ENCODE assay signal across 8 cellular contexts in genomic region chr2:1550658-1551316, GRCh38.
DNase-seq lines count a peak whose midpoint lies in the region; ATAC-seq, FAIRE-seq and TF ChIP-seq lines count a peak whose summit lies in the region.

No MANE protein-coding gene starts in this region.

- peak; percentile 77 for ATAC-seq in HG03066 (IDR thresholded peaks at IDR 0.05; ENCODE audit: low read depth, unreplicated experiment)
- peak; percentile 67 to 84 (median 78) for ATAC-seq in psoas muscle

- H3K27me3 Mint-ChIP-seq in activated T-helper 2 cell treated with anti-CD3 and anti-CD28 coated beads, Interferon-gamma antibody, Interleukin-2, Interleukin-4, amounts not matched to agents 10 μg/mL and 5 μg/mL and 100 μg/mL, durations not matched to agents 14 hours and 24 hours and 36 hours (ENCODE audit: low read depth): peaks cover 10% of the 10 kb centered on the region

- no peak overlapping the region for H2AFZ ChIP-seq in PC-9

- POLR2A ChIA-PET in PC-9 (lab: Charles Lee; ENCODE audit: unreplicated experiment): interaction anchor here (0.6 kb wide), 1 partner anchor 50 kb away, joined by 4 read pairs; no protein-coding TSS in a partner anchor

- TF ChIP-seq CTCF in PC-9 (conservative IDR thresholded peaks at IDR 0.05) (peak; percentile 95), psoas muscle (IDR thresholded peaks at IDR 0.05) (peak; percentile 85)

- no peaks in the 10 kb centered on the region for H3K9me3 ChIP-seq in PC-9 (ENCODE audit: insufficient read depth, low read depth)
- H3K9me3 ChIP-seq in psoas muscle: no peaks in the 10 kb centered on the region

- no peaks in the 10 kb centered on the region for H3K79me2 ChIP-seq in PC-9 (ENCODE audit: low read depth)

- no peaks in the 10 kb centered on the region for H3K9me2 ChIP-seq in PC-9 (ENCODE audit: insufficient read depth)

- H4K20me1 ChIP-seq in PC-9 (ENCODE audit: insufficient read depth): no peaks in the 10 kb centered on the region

- H3K4me2 ChIP-seq in PC-9: 0 out of 2 replicates have a peak overlapping the region, but pooled peaks have one; percentile 15

- H3K36me3 Mint-ChIP-seq in activated T-helper 2 cell treated with anti-CD3 and anti-CD28 coated beads, Interferon-gamma antibody, Interleukin-2, Interleukin-4, amounts not matched to agents 10 μg/mL and 5 μg/mL and 100 μg/mL, durations not matched to agents 14 hours and 24 hours and 36 hours (ENCODE audit: low read depth): no peaks in the 10 kb centered on the region

- H3K4me1 ChIP-seq in PC-9 (replicated peaks; ENCODE audit: insufficient read depth) (peaks cover 27% of the 10 kb centered on the region), psoas muscle (peaks cover 5% of the 10 kb centered on the region)

- no peak overlapping the region for H3K27ac ChIP-seq in PC-9
- no peak overlapping the region for H3K27ac ChIP-seq in psoas muscle

- H3K27me3 ChIP-seq in PC-9 (ENCODE audit: insufficient read depth, low read depth) (peaks cover 7% of the 10 kb centered on the region; the same call in 1 of the 2 replicates), psoas muscle (ENCODE audit: insufficient read depth in 3 of 3, low read length in 2 of 3) (peaks cover 0 to 15% (median 3%) of the 10 kb centered on the region in 3 donors)

- H3K4me3 ChIP-seq in PC-9: no peak overlapping the region
- H3K4me3 ChIP-seq in psoas muscle: no peak overlapping the region

- peak; percentile 68 for FAIRE-seq in GM18507 (lab: Jason Lieb, UNC)

- H3K9me3 Mint-ChIP-seq in activated T-helper 2 cell treated with anti-CD3 and anti-CD28 coated beads, Interferon-gamma antibody, Interleukin-2, Interleukin-4, amounts not matched to agents 10 μg/mL and 5 μg/mL and 100 μg/mL, durations not matched to agents 14 hours and 24 hours and 36 hours: no peaks in the 10 kb centered on the region

- peaks cover 3% of the 10 kb centered on the region for H3K4me1 Mint-ChIP-seq in activated T-helper 2 cell treated with anti-CD3 and anti-CD28 coated beads, Interferon-gamma antibody, Interleukin-2, Interleukin-4, amounts not matched to agents 10 μg/mL and 5 μg/mL and 100 μg/mL, durations not matched to agents 14 hours and 24 hours and 36 hours (ENCODE audit: low read depth)

- peaks cover 22% of the 10 kb centered on the region for H3F3A ChIP-seq in PC-9 (ENCODE audit: insufficient read depth, low read depth)

- intact Hi-C loops in PC-9 (cut with micrococcal nuclease; ENCODE audit: unreplicated experiment): loop anchor here (5.0 kb wide), 3 partner anchors 107 to 217 kb away; no protein-coding TSS in a partner anchor
- intact Hi-C loops in activated T-helper 2 cell treated with anti-CD3 and anti-CD28 coated beads, Interferon-gamma antibody, Interleukin-2, Interleukin-4, amounts not matched to agents 10 μg/mL and 5 μg/mL and 100 μg/mL, durations not matched to agents 14 hours and 24 hours and 36 hours (cut with micrococcal nuclease): no loop called here
- intact Hi-C loops in psoas muscle (cut with DNase I): no loop called here

- H3K4me3 Mint-ChIP-seq in activated T-helper 2 cell treated with anti-CD3 and anti-CD28 coated beads, Interferon-gamma antibody, Interleukin-2, Interleukin-4, amounts not matched to agents 10 μg/mL and 5 μg/mL and 100 μg/mL, durations not matched to agents 14 hours and 24 hours and 36 hours (ENCODE audit: low read depth): no peak overlapping the region

- no TSS peak for BruUV-seq in PC-9 (replicated peaks; lab: Mats Ljungman, UMichigan)

- 30 to 33% (median 32%) methylated on average over 32 of the region's 32 CpGs for WGBS in psoas muscle, 3 donors

- no peaks in the 10 kb centered on the region for H3K36me3 ChIP-seq in PC-9 (ENCODE audit: low read depth)
- no peaks in the 10 kb centered on the region for H3K36me3 ChIP-seq in psoas muscle (ENCODE audit: insufficient read depth in 1 of 2, low read depth in 1 of 2)

- CTCF ChIA-PET in PC-9 (lab: Charles Lee): interaction anchor here (0.6 to 1.1 kb wide), 4 partner anchors 118 to 245 kb away, joined by 3 to 7 read pairs (median 3); no protein-coding TSS in a partner anchor

- peak; percentile 86 for DNase-seq in AG08396 (ENCODE audit: low spot score)
- peak; percentile 60 for DNase-seq in GM18507 (ENCODE audit: extremely low spot score, insufficient read length, low read depth)
- DNase-seq in PC-9: peak in 1 of 2 experiments; percentile 53
- DNase-seq in activated T-helper 2 cell treated with anti-CD3 and anti-CD28 coated beads, Interferon-gamma antibody, Interleukin-2, Interleukin-4, amounts not matched to agents 10 μg/mL and 5 μg/mL and 100 μg/mL, durations not matched to agents 14 hours and 24 hours and 36 hours (ENCODE audit: low spot score): peak; percentile 44
- DNase-seq in germinal center (ENCODE audit: low spot score): peak; percentile 77
- DNase-seq in psoas muscle: peak; percentile 50 to 72
- DNase-seq in amniotic stem cell (lab: John Stamatoyannopoulos, UW): no peak

- H3K27ac Mint-ChIP-seq in activated T-helper 2 cell treated with anti-CD3 and anti-CD28 coated beads, Interferon-gamma antibody, Interleukin-2, Interleukin-4, amounts not matched to agents 10 μg/mL and 5 μg/mL and 100 μg/mL, durations not matched to agents 14 hours and 24 hours and 36 hours: no peak overlapping the region
